Comparison of ENCODE assay signal across 8 cellular contexts in the genomic region with DNA sequence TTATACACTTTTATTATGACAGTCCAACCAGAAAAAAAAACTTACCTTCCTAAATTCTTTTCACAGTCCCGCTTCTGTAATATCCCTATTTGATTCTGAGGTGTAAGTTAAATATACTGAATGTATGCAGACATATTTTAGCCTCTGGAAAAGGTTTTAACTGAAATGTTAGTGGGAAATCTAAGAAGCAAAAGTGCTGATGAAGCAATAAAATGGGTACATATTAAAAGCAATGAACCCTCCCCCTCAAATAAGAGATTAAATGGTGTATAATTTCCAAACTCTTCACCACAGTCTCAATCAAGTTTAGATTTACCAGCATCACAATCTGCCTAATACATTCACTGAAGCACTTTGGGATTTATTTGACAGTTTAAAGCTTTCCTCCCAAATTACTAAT.
"Had no signal": no experiment of that assay in that cellular context is flagged by ENCODE, and none has a peak within 500 bp of the region (broad histone marks: within the 10 kb centered on the region; RNA-seq: fewer than 3 reads in every experiment).

No MANE protein-coding gene starts in this region.

- H3K27ac Mint-ChIP-seq: H9, IgD-negative memory B cell had no signal

- H2AFZ ChIP-seq: GM23248 had no signal

- H3K9me3 Mint-ChIP-seq: H9 had no signal

- H3K9ac ChIP-seq: GM23248 had no signal

- FAIRE-seq: H54 had no signal

- H3K27ac ChIP-seq: GM23248, HL-60 had no signal

- H3K4me3 ChIP-seq: GM23248 had no signal

- H3K27me3 Mint-ChIP-seq: IgD-negative memory B cell had no signal

- DNase-seq: GM23248, GOT3, H9, HCEC 1CT, KG1 had no signal

- H3K4me1 Mint-ChIP-seq: H9, IgD-negative memory B cell had no signal

- H3K4me3 Mint-ChIP-seq: H9, IgD-negative memory B cell had no signal

- H3K36me3 Mint-ChIP-seq: IgD-negative memory B cell had no signal
